In the genomic region with DNA sequence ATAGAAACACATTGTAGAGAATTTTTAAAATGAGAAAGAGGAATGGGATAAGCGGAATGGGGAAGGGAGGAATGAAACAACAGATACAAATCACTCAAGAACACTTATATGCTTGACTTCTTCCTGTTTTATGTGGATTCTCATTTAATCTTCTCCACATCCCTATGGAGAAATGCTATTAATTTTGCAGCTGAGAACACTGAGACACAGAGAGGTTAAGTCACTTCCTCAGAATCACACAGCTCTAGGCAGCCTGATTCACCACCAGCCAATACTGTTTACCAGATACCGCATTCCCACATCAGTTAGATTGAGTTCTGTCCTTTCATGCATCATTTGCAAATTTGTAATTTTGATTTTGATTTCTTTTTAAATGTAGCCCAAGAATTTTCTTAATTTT, we compare ENCODE assay signal across 33 cellular contexts.
"Had no signal": no experiment of that assay in that cellular context is flagged by ENCODE, and none has a peak within 500 bp of the region (broad histone marks: within the 10 kb centered on the region; RNA-seq: fewer than 3 reads in every experiment).

No MANE protein-coding gene starts in this region.

- FAIRE-seq: astrocyte, bronchial epithelial cell, colon had no signal

- H3K36me3 ChIP-seq: adrenal gland, ascending aorta, brain microvascular endothelial cell, breast epithelium, cardiac muscle cell had no signal

- ATAC-seq: activated naive CD4-positive, alpha-beta T cell treated with anti-CD3 and anti-CD28 coated beads, Interleukin-2, amount 50 U/mL, for 72 hours; activated naive CD8-positive, alpha-beta T cell treated with anti-CD3 and anti-CD28 coated beads, Interleukin-2, amount 50 U/mL, for 24 hours; activated T-cell treated with anti-CD3 and anti-CD28 coated beads, Interleukin-2, amount 50 U/mL, for 4 hours; activated T-cell treated with anti-CD3 and anti-CD28 coated beads, Interleukin-2, amount 50 U/mL, for 72 hours; activated T-helper 17 cell treated with anti-CD3 and anti-CD28 coated beads, Interleukin-2, amount 50 U/mL, for 72 hours; body of pancreas had no signal

- H3K4me1 ChIP-seq: adrenal gland, ascending aorta, body of pancreas, breast epithelium had no signal

- H3K9me3 ChIP-seq: adrenal gland, ascending aorta, body of pancreas, breast epithelium had no signal

- H3K27ac ChIP-seq: adrenal gland, ascending aorta, body of pancreas, brain microvascular endothelial cell, breast epithelium, cardiac muscle cell had no signal

- H3K4me3 ChIP-seq: adrenal gland, ascending aorta, body of pancreas, breast epithelium, cardiac muscle cell had no signal

- H3K27me3 ChIP-seq: adrenal gland, ascending aorta, body of pancreas, brain microvascular endothelial cell, breast epithelium, cardiac muscle cell had no signal

- DNase-seq: activated effector memory CD4-positive, alpha-beta T cell treated with anti-CD3 and anti-CD28 coated beads, Interleukin-2, amount 50 U/mL, for 16 hours; activated effector memory CD4-positive, alpha-beta T cell treated with Interleukin-2 at 50 U/mL for 16 hours; activated gamma-delta T cell; activated gamma-delta T cell treated with Interleukin-2 at 50 U/mL for 16 hours; activated naive CD4-positive, alpha-beta T cell; activated naive CD4-positive, alpha-beta T cell treated with anti-CD3 and anti-CD28 coated beads for 36 hours; activated naive CD4-positive, alpha-beta T cell treated with anti-CD3 and anti-CD28 coated beads, Interleukin-2, amount 10 ng/mL, durations not matched to agents 7 days and 5 days; activated naive CD4-positive, alpha-beta T cell treated with anti-CD3 and anti-CD28 coated beads, Interleukin-2, amount 50 U/mL, for 16 hours; activated naive CD4-positive, alpha-beta T cell treated with Interleukin-2 at 50 U/mL for 16 hours; activated naive CD8-positive, alpha-beta T cell treated with anti-CD3 and anti-CD28 coated beads for 36 hours; activated naive CD8-positive, alpha-beta T cell treated with anti-CD3 and anti-CD28 coated beads, Interleukin-2, amount 10 ng/mL, durations not matched to agents 7 days and 5 days; activated naive CD8-positive, alpha-beta T cell treated with anti-CD3 and anti-CD28 coated beads, Interleukin-2, amount 50 U/mL, for 24 hours; activated T-cell treated with anti-CD3 and anti-CD28 coated beads, Interleukin-2, amount 50 U/mL, for 4 hours; activated T-cell treated with anti-CD3 and anti-CD28 coated beads, Interleukin-2, amount 50 U/mL, for 48 hours; activated T-cell treated with anti-CD3 and anti-CD28 coated beads, Interleukin-2, amount 50 U/mL, for 72 hours; adrenal gland; amniotic stem cell; amygdala; anterior cingulate cortex; aorta; body of pancreas; brain microvascular endothelial cell; caudate nucleus; central memory CD4-positive, alpha-beta T cell; cerebellar nuclear complex had no signal
